ENCODE assay signal across 15 cellular contexts in the genomic region with DNA sequence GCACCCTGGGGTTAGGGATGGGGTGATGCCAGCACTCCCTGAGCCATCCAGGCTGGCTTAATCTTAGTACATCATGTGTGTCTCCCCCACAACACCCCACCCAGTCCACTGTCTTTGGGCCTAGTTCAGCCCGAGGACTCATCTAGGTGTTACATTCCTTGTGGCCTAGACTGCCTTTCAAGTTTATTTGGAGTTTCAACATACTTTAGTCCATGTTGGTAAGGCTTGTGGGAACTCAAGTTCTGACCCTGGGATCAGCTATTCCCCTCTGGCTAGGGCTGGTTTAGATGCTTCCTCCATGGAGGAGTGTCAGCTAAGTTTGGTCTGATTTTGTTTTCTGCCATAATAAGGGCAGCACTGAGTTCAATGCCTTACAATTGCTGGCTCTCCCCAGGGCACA.
"Had no signal": no experiment of that assay in that cellular context is flagged by ENCODE, and none has a peak within 500 bp of the region (broad histone marks: within the 10 kb centered on the region; RNA-seq: fewer than 3 reads in every experiment).

No MANE protein-coding gene starts in this region.

- H3K36me3 ChIP-seq: left ventricle myocardium inferior, right atrium auricular region, transverse colon had no signal

- H3K4me1 ChIP-seq: left ventricle myocardium inferior, right atrium auricular region, transverse colon had no signal

- DNase-seq: activated CD4-positive, alpha-beta T cell treated with anti-CD3 and anti-CD28 coated beads, Interleukin-2, amount 50 U/mL, for 1 hour; activated CD8-positive, alpha-beta memory T cell treated with anti-CD3 and anti-CD28 coated beads for 24 hours; activated naive CD8-positive, alpha-beta T cell treated with anti-CD3 and anti-CD28 coated beads for 36 hours; anterior cingulate cortex; endodermal cell; hippocampal formation; kidney; left ventricle myocardium inferior; mesenchymal stem cell; occipital lobe; small intestine; stimulated activated CD4-positive, alpha-beta T cell treated with anti-CD3 and anti-CD28 coated beads, Interleukin-4, amount 100 ng/mL, for 24 hours; stimulated activated naive CD8-positive, alpha-beta T cell treated with anti-CD3 and anti-CD28 coated beads, Interleukin-15, Interleukin-2, amounts not matched to agents 100 U/mL and 50 U/mL, for 24 hours; transverse colon had no signal

- H3K27ac ChIP-seq: left ventricle myocardium inferior, right atrium auricular region, transverse colon had no signal

- H3K27me3 ChIP-seq: right atrium auricular region, transverse colon had no signal

- H3K4me3 ChIP-seq: left ventricle myocardium inferior, right atrium auricular region, transverse colon had no signal
